22 cellular contexts compared by ENCODE assay signal in the genomic region with DNA sequence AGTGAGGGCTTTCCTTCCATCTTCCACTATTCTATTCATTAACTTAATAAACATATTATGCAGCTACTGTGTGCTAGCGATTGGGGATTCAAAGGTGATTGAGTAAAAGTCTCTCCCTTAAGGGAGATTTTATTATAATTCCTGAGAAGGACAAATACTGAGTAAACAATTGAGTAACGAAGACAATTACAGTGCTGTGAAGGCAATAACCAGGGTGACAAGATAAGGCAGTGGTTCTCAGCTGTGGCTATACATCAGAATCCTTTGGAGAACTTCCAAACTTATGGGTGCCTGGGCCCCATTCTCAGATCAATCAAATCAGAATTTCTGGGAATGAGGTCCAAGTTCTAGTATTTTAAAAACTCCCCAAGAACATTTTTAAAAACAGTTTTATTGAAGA.
A peak's percentile ranks its signal among the peaks of the same experiment; 100 is the strongest.
DNase-seq lines count a peak whose midpoint lies in the region; ATAC-seq and FAIRE-seq lines count a peak whose summit lies in the region.
"Had no signal": no experiment of that assay in that cellular context is flagged by ENCODE, and none has a peak within 500 bp of the region (broad histone marks: within the 10 kb centered on the region; RNA-seq: fewer than 3 reads in every experiment).

No MANE protein-coding gene starts in this region.

- no peak overlapping the region for H2BK12ac ChIP-seq in neuronal stem cell (ENCODE audit: low read length)

- no peak overlapping the region for H2BK5ac ChIP-seq in neuronal stem cell (ENCODE audit: low read length)

- H3K27me3 Mint-ChIP-seq in activated CD4-positive, alpha-beta T cell treated with anti-CD3 and anti-CD28 coated beads for 36 hours, result peaks cover 11% of the 10 kb centered on the region
- H3K27me3 Mint-ChIP-seq: CD4-positive, CD25-positive, alpha-beta regulatory T cell had no signal

- H3K9me3 Mint-ChIP-seq in activated CD4-positive, alpha-beta T cell treated with anti-CD3 and anti-CD28 coated beads for 36 hours (ENCODE audit: low read depth), result no peaks in the 10 kb centered on the region
- H3K9me3 Mint-ChIP-seq: GM23338 had no signal

- no peaks in the 10 kb centered on the region for H3K36me3 ChIP-seq in BLaER1
- no peaks in the 10 kb centered on the region for H3K36me3 ChIP-seq in small intestine (ENCODE audit: control insufficient read depth in 2 of 2, insufficient read depth in 2 of 2, low read length in 2 of 2)
- no peaks in the 10 kb centered on the region for H3K36me3 ChIP-seq in neuronal stem cell (replicated peaks in 1 of 2; ENCODE audit: control insufficient read depth in 2 of 2, insufficient read depth in 2 of 2, low read length in 2 of 2)

- H2AFZ ChIP-seq in neuronal stem cell (ENCODE audit: low read length), result no peak overlapping the region
- H2AFZ ChIP-seq: GM23338 had no signal

- no peaks in the 10 kb centered on the region for H3K27me3 ChIP-seq in BLaER1
- H3K27me3 ChIP-seq in small intestine (ENCODE audit: control insufficient read depth in 2 of 2, insufficient read depth in 2 of 2, low read length in 2 of 2), result no peaks in the 10 kb centered on the region
- no peaks in the 10 kb centered on the region for H3K27me3 ChIP-seq in neuronal stem cell (ENCODE audit: control insufficient read depth in 3 of 3, insufficient read depth in 3 of 3, low read depth in 1 of 3, low read length in 3 of 3)

- DNase-seq in DMS53 treated with DMSO at 0.1 percent for 48 hours (lab: John Stamatoyannopoulos, UW; ENCODE audit: unreplicated experiment) (peak; percentile 42), left colon (no peak), small intestine (peak; percentile 49), neuronal stem cell (ENCODE audit: low spot score) (no peak)
- DNase-seq in activated CD4-positive, alpha-beta T cell treated with anti-CD3 and anti-CD28 coated beads for 36 hours, result no peak
- DNase-seq: C1 segment of cervical spinal cord; CD4-positive, CD25-positive, alpha-beta regulatory T cell; CD8-positive, alpha-beta memory T cell; COR-L47; DMS 273 treated with DMSO at 0.1 percent for 48 hours; DMS79; GDM1; HFFc6; IMR-90 had no signal

- intact Hi-C loops in left colon (cut with DNase I, micrococcal nuclease), result no loop called here
- intact Hi-C loops in activated CD4-positive, alpha-beta T cell treated with anti-CD3 and anti-CD28 coated beads for 36 hours (cut with DNase I, micrococcal nuclease), result no loop called here

- H3K4me2 ChIP-seq in BLaER1 (peak overlapping the region; percentile 50; the same call in 1 of the 2 replicates), neuronal stem cell (ENCODE audit: insufficient read depth, low read length, poor library complexity, severe bottlenecking) (no peak overlapping the region)
- H3K4me2 ChIP-seq: GM23338 had no signal

- H3K4me3 Mint-ChIP-seq in activated CD4-positive, alpha-beta T cell treated with anti-CD3 and anti-CD28 coated beads for 36 hours, result no peak overlapping the region
- H3K4me3 Mint-ChIP-seq: B cell; CD4-positive, CD25-positive, alpha-beta regulatory T cell; CD8-positive, alpha-beta memory T cell; GM23338; HFFc6 had no signal

- H4K8ac ChIP-seq in neuronal stem cell (ENCODE audit: low read depth, low read length), result no peak overlapping the region

- 10 to 49% (median 31%) methylated on average over 2 of the region's 2 CpGs for WGBS in small intestine, 3 donors
- WGBS in neuronal stem cell (ENCODE audit: extremely low coverage in 2 of 2, insufficient read length in 2 of 2, insufficient replicate concordance in 1 of 2), 2 donors, result no CpG with 5 or more reads among the region's 2 CpGs

- H2AK5ac ChIP-seq in neuronal stem cell (ENCODE audit: low read depth, low read length), result no peak overlapping the region

- H3K27ac ChIP-seq in BLaER1 (no peak overlapping the region), small intestine (ENCODE audit: low read depth in 1 of 2, low read length in 1 of 2) (no peak overlapping the region), neuronal stem cell (replicated peaks; ENCODE audit: low read length) (no peak overlapping the region)

- no peak overlapping the region for H3K4ac ChIP-seq in neuronal stem cell (ENCODE audit: low read length)

- no peaks in the 10 kb centered on the region for H3K36me3 Mint-ChIP-seq in activated CD4-positive, alpha-beta T cell treated with anti-CD3 and anti-CD28 coated beads for 36 hours (ENCODE audit: low read depth)
- H3K36me3 Mint-ChIP-seq: CD4-positive, CD25-positive, alpha-beta regulatory T cell; CD8-positive, alpha-beta memory T cell had no signal

- no peak overlapping the region for H3K27ac Mint-ChIP-seq in activated CD4-positive, alpha-beta T cell treated with anti-CD3 and anti-CD28 coated beads for 36 hours
- H3K27ac Mint-ChIP-seq: B cell; CD4-positive, CD25-positive, alpha-beta regulatory T cell; CD8-positive, alpha-beta memory T cell; GM23338; HFFc6 had no signal

- H3K9ac ChIP-seq in BLaER1, result no peak overlapping the region
- no peak overlapping the region for H3K9ac ChIP-seq in neuronal stem cell (ENCODE audit: low read depth, low read length, poor library complexity)

- POLR2A ChIA-PET in activated CD4-positive, alpha-beta T cell treated with anti-CD3 and anti-CD28 coated beads for 36 hours (lab: Charles Lee), result no interaction called here

- no peaks in the 10 kb centered on the region for H3K79me1 ChIP-seq in neuronal stem cell (ENCODE audit: low read depth, low read length)

- H2BK120ac ChIP-seq in neuronal stem cell (ENCODE audit: low read depth, low read length), result no peak overlapping the region

- H3K4me1 Mint-ChIP-seq in activated CD4-positive, alpha-beta T cell treated with anti-CD3 and anti-CD28 coated beads for 36 hours, result peaks cover 3% of the 10 kb centered on the region
- H3K4me1 Mint-ChIP-seq: B cell; CD4-positive, CD25-positive, alpha-beta regulatory T cell; CD8-positive, alpha-beta memory T cell; GM23338 had no signal

- no peak for FAIRE-seq in small intestine (lab: Jason Lieb, UNC)
- FAIRE-seq: GM12892, GM18507, H54, HTR-8/SVneo had no signal

- H3K4me1 ChIP-seq in BLaER1 (peaks cover 37% of the 10 kb centered on the region), small intestine (ENCODE audit: control insufficient read depth in 2 of 2, insufficient read depth in 1 of 2, low read depth in 1 of 2, low read length in 1 of 2) (no peaks in the 10 kb centered on the region), neuronal stem cell (ENCODE audit: control insufficient read depth in 2 of 2, insufficient read depth in 1 of 2, low read depth in 1 of 2, low read length in 2 of 2) (no peaks in the 10 kb centered on the region)

- no peaks in the 10 kb centered on the region for H4K20me1 ChIP-seq in BLaER1

- no peak overlapping the region for H4K91ac ChIP-seq in neuronal stem cell (ENCODE audit: low read depth, low read length, poor library complexity)

- H3K23ac ChIP-seq in neuronal stem cell (ENCODE audit: low read depth, low read length, poor library complexity), result no peak overlapping the region

- no peak overlapping the region for H2BK15ac ChIP-seq in neuronal stem cell (ENCODE audit: low read length)

- H3K9me3 ChIP-seq in BLaER1 (no peaks in the 10 kb centered on the region), small intestine (ENCODE audit: control insufficient read depth, low read depth) (no peaks in the 10 kb centered on the region), neuronal stem cell (replicated peaks in 1 of 2; ENCODE audit: control insufficient read depth in 2 of 2, insufficient read depth in 1 of 2, low read depth in 1 of 2, low read length in 2 of 2) (no peaks in the 10 kb centered on the region)

- peak; percentile 91 for ATAC-seq in left colon
- no peak for ATAC-seq in activated CD4-positive, alpha-beta T cell treated with anti-CD3 and anti-CD28 coated beads for 36 hours
- ATAC-seq: GM23338, HCT116 had no signal

- H3K4me3 ChIP-seq in BLaER1 (no peak overlapping the region), small intestine (ENCODE audit: low read depth in 1 of 2, low read length in 2 of 2) (no peak overlapping the region), neuronal stem cell (ENCODE audit: low read length in 2 of 2) (no peak overlapping the region)
- H3K4me3 ChIP-seq: GM23338 had no signal

- H3K14ac ChIP-seq in neuronal stem cell (ENCODE audit: low read length), result no peak overlapping the region

- no peak overlapping the region for H3K18ac ChIP-seq in neuronal stem cell (ENCODE audit: low read length)

- CTCF ChIA-PET in activated CD4-positive, alpha-beta T cell treated with anti-CD3 and anti-CD28 coated beads for 36 hours (lab: Charles Lee), result no interaction called here

Comparison
In these comparisons a context has a peak if more than half of its experiments do, and no peak if none do; other contexts are left out.
1. DNase-seq: peak in DMS53 treated with DMSO at 0.1 percent for 48 hours (single experiment) and small intestine (single experiment); none in left colon (0 of 2), activated CD4-positive, alpha-beta T cell treated with anti-CD3 and anti-CD28 coated beads for 36 hours (single experiment) and neuronal stem cell (single experiment).